ENCODE assay signal across 8 cellular contexts in the genomic region with DNA sequence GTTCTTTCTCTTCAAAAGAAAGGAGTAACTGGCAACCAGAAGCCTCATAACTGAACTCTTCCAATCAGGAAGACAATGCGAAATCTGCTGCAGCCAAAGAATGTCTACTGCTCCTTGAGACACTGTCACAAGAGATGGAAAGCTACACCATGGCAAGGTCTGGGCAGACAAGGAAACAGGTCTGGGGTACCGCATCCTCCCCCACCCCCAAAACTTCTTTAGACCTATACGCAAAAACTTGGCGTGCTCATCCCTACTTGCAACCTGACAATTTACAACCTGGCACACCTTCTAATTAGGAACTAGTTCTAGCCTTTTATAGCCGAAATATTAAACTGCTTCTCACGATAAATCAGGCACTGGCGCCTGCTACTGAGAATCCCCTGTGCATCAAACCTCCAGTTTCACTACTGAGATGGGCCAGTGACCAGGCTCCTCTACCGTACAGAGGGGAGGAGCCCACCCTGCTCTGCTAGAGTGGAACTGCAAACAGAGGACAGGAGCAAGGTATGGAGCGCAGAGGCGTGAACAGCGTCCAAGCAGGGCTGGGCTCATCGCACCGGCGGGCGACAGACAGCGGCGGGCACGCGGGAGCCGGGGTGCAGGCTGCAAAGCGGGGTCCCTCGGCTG. TPM values are rescaled to one million over a fixed set of nuclear protein-coding genes. Genes with fewer than 3 reads are reported as not detected.
DNase-seq lines count a peak whose midpoint lies in the region; ATAC-seq, FAIRE-seq and TF ChIP-seq lines count a peak whose summit lies in the region.

No MANE protein-coding gene starts in this region.

- H3K4me3 ChIP-seq in duodenal mucosa (ENCODE audit: low read depth in 1 of 2, low read length in 2 of 2) (peak overlapping the region; percentile 84 to 97), lung (peak overlapping the region; percentile 85), upper lobe of left lung (peak overlapping the region; percentile 65 to 94 (median 78))

- no peak for FAIRE-seq in RCC 7860 (lab: Jason Lieb, UNC)

- H3K36me3 ChIP-seq in duodenal mucosa (ENCODE audit: control insufficient read depth in 1 of 2, insufficient read depth in 2 of 2, low read length in 2 of 2), result no peaks in the 10 kb centered on the region
- H3K36me3 ChIP-seq in lung (ENCODE audit: control insufficient read depth in 2 of 2, insufficient read depth in 2 of 2, low read length in 2 of 2), result peaks cover 0 to 3% of the 10 kb centered on the region in 2 donors
- H3K36me3 ChIP-seq in upper lobe of left lung, result no peaks in the 10 kb centered on the region

- DNase-seq in DMS114 treated with DMSO at 0.1 percent for 48 hours (lab: John Stamatoyannopoulos, UW; ENCODE audit: unreplicated experiment) (peak; percentile 44), RCC 7860 (ENCODE audit: low spot score) (peak; percentile 7), lung (ENCODE audit: low spot score) (peak; percentile 40), upper lobe of left lung (no peak)
- no peak for DNase-seq in activated CD4-positive, alpha-beta T cell treated with anti-CD3 and anti-CD28 coated beads, Interleukin-2, amount 50 U/mL, for 1 hour

- WGBS in lung, 2 donors, result 3 to 7% methylated on average over 22 of the region's 22 CpGs
- 5 to 11% methylated on average over 8 of the region's 22 CpGs for WGBS in upper lobe of left lung, 2 donors

- H3K9me3 ChIP-seq in duodenal mucosa (ENCODE audit: control insufficient read depth in 1 of 2, low read length in 2 of 2) (no peaks in the 10 kb centered on the region), lung (ENCODE audit: control insufficient read depth in 2 of 2, insufficient read depth in 1 of 2, low read length in 1 of 2) (no peaks in the 10 kb centered on the region), upper lobe of left lung (no peaks in the 10 kb centered on the region)

- no peak for TF ChIP-seq POLR2A in upper lobe of left lung (IDR thresholded peaks at IDR 0.05)

- peak overlapping the region; percentile 75 to 94 for H3K9ac ChIP-seq in duodenal mucosa (ENCODE audit: low read depth in 1 of 2, low read length in 2 of 2)

- H3K27ac ChIP-seq in duodenal mucosa (ENCODE audit: low read depth, low read length) (peak overlapping the region; percentile 92), lung (ENCODE audit: low read depth in 1 of 2, low read length in 1 of 2) (peak overlapping the region; percentile 96 to 98), upper lobe of left lung (peak overlapping the region; percentile 95 to 96 (median 96))

- TF ChIP-seq EP300 in upper lobe of left lung (IDR thresholded peaks at IDR 0.05), result no peak

- H3K4me1 ChIP-seq in duodenal mucosa (ENCODE audit: control insufficient read depth in 1 of 2, insufficient read depth in 2 of 2, low read length in 2 of 2) (peaks cover 8 to 17% of the 10 kb centered on the region in 2 donors), lung (ENCODE audit: control insufficient read depth in 2 of 2, insufficient read depth in 2 of 2, low read length in 2 of 2) (peaks cover 8 to 13% of the 10 kb centered on the region in 2 donors), upper lobe of left lung (peaks cover 14 to 18% (median 16%) of the 10 kb centered on the region in 4 donors)

- ATAC-seq in GM19395 (IDR thresholded peaks at IDR 0.05; ENCODE audit: unreplicated experiment) (peak; percentile 57), HG03378 (IDR thresholded peaks at IDR 0.05; ENCODE audit: unreplicated experiment) (peak; percentile 43), lung (ENCODE audit: insufficient read depth, low FRiP score) (peak; percentile 42), upper lobe of left lung (ENCODE audit: low FRiP score in 2 of 2) (peak; percentile 70 to 74)

- TF ChIP-seq CTCF in lung (IDR thresholded peaks at IDR 0.05; ENCODE audit: control extremely low read depth, extremely low read depth), result no peak
- TF ChIP-seq CTCF in upper lobe of left lung (IDR thresholded peaks at IDR 0.05), result peak in 1 of 6 experiments; percentile 7

- H3K27me3 ChIP-seq in duodenal mucosa (ENCODE audit: control insufficient read depth in 1 of 2, insufficient read depth in 2 of 2, low read length in 2 of 2) (no peaks in the 10 kb centered on the region), lung (ENCODE audit: control insufficient read depth, insufficient read depth) (no peaks in the 10 kb centered on the region), upper lobe of left lung (peaks cover 0 to 3% (median 0%) of the 10 kb centered on the region in 4 donors)

RNA-seq across cellular contexts. Expression of a gene that starts 0.8 kb away (rescaled TPM):
- 100 to 1,000 TPM in 1 of 2 donors, 10 to 100 TPM in 1; 67.5 to 129 TPM for total RNA-seq in lung
- 10 to 100 TPM; 51.9 to 54.0 TPM for polyA plus RNA-seq in lung
- total RNA-seq in upper lobe of left lung, result 100 to 1,000 TPM in 1 of 6 donors, 10 to 100 TPM in 5; 21.0 to 125 (median 65.6) TPM

Comparison
In these comparisons a context has a peak if more than half of its experiments do, and no peak if none do; other contexts are left out.
1. DNase-seq: peak in DMS114 treated with DMSO at 0.1 percent for 48 hours (single experiment), RCC 7860 (single experiment) and lung (single experiment); none in upper lobe of left lung (0 of 2) and activated CD4-positive, alpha-beta T cell treated with anti-CD3 and anti-CD28 coated beads, Interleukin-2, amount 50 U/mL, for 1 hour (single experiment).
2. Peak in every context shown above with its lines, with median percentiles within 50 percentile points of each other: ATAC-seq, H3K27ac ChIP-seq and H3K4me3 ChIP-seq.